21 cellular contexts compared by ENCODE assay signal in genomic region chr21:38495242-38495641, GRCh38. TPM values are rescaled to one million over a fixed set of nuclear protein-coding genes. Genes with fewer than 3 reads are reported as not detected.
DNase-seq lines count a peak whose midpoint lies in the region; ATAC-seq and TF ChIP-seq lines count a peak whose summit lies in the region.
"Had no signal": no experiment of that assay in that cellular context is flagged by ENCODE, and none has a peak within 500 bp of the region (broad histone marks: within the 10 kb centered on the region; RNA-seq: fewer than 3 reads in every experiment).

No MANE protein-coding gene starts in this region.

- H3K4me1 ChIP-seq in right cardiac atrium (ENCODE audit: control insufficient read depth, insufficient read depth, low read length) (peaks cover 6% of the 10 kb centered on the region), gastroesophageal sphincter (no peaks in the 10 kb centered on the region), parathyroid adenoma (no peaks in the 10 kb centered on the region), vagina (no peaks in the 10 kb centered on the region)

- ATAC-seq in right cardiac atrium (no peak), Right ventricle myocardium inferior (no peak), gastroesophageal sphincter (no peak), GM18870 (IDR thresholded peaks at IDR 0.05; ENCODE audit: unreplicated experiment) (no peak)
- no peak for ATAC-seq in stimulated activated naive CD8-positive, alpha-beta T cell treated with anti-CD3 and anti-CD28 coated beads, Interleukin-15, amount 100 ng/mL, for 72 hours
- ATAC-seq: HCT116 had no signal

- H2AFZ ChIP-seq in parathyroid adenoma, result no peak overlapping the region

- H3K4me3 Mint-ChIP-seq in stimulated activated naive CD8-positive, alpha-beta T cell treated with anti-CD3 and anti-CD28 coated beads, Interleukin-15, amount 100 ng/mL, for 72 hours, result no peak overlapping the region
- H3K4me3 Mint-ChIP-seq: CD4-positive, CD25-positive, alpha-beta regulatory T cell; T-helper 1 cell treated with Interleukin-12 subunit alpha and Interleukin-12 subunit beta and Interleukin-4 antibody, amounts not matched to agents 30 μg/mL and 1 μg/mL, for 36 hours had no signal

- peaks cover 5% of the 10 kb centered on the region for H3K4me1 Mint-ChIP-seq in stimulated activated naive CD8-positive, alpha-beta T cell treated with anti-CD3 and anti-CD28 coated beads, Interleukin-15, amount 100 ng/mL, for 72 hours
- H3K4me1 Mint-ChIP-seq: CD4-positive, CD25-positive, alpha-beta regulatory T cell had no signal

- H3K36me3 ChIP-seq in gastroesophageal sphincter (no peaks in the 10 kb centered on the region), parathyroid adenoma (ENCODE audit: control insufficient read depth, insufficient read depth, low read length) (no peaks in the 10 kb centered on the region), vagina (no peaks in the 10 kb centered on the region)

- H3K4me2 ChIP-seq in parathyroid adenoma (ENCODE audit: low read length), result no peak overlapping the region

- no peak for TF ChIP-seq POLR2A in gastroesophageal sphincter (IDR thresholded peaks at IDR 0.05)
- no peak for TF ChIP-seq POLR2A in vagina (IDR thresholded peaks at IDR 0.05)

- no peak for DNase-seq in right cardiac atrium
- no peak for DNase-seq in Right ventricle myocardium inferior (ENCODE audit: missing footprints)
- no peak for DNase-seq in vagina (ENCODE audit: extremely low spot score in 2 of 2)
- DNase-seq in stimulated activated naive CD8-positive, alpha-beta T cell treated with anti-CD3 and anti-CD28 coated beads, Interleukin-15, amount 100 ng/mL, for 72 hours, result no peak
- no peak for DNase-seq in mucosa of gallbladder (ENCODE audit: low spot score)
- DNase-seq: activated CD4-positive, alpha-beta T cell treated with anti-CD3 and anti-CD28 coated beads for 1 hour; caudate nucleus; CD4-positive, CD25-positive, alpha-beta regulatory T cell; effector CD8-positive, alpha-beta T cell; hypothalamus; mucosa of descending colon; NCI-H1105 treated with DMSO at 0.1 percent for 48 hours; NCI-H2171; NCI-H526 treated with DMSO at 0.1 percent for 48 hours; SIG-M5 had no signal

- intact Hi-C loops in right cardiac atrium (cut with DNase I), result no loop called here
- intact Hi-C loops in Right ventricle myocardium inferior (cut with DNase I), result loop anchor here (10.0 kb wide), 2 partner anchors 110 to 560 kb away; no protein-coding TSS in a partner anchor
- intact Hi-C loops in vagina (cut with DNase I), result no loop called here

- H3K79me2 ChIP-seq in parathyroid adenoma, result no peaks in the 10 kb centered on the region

- H3K9me3 Mint-ChIP-seq in stimulated activated naive CD8-positive, alpha-beta T cell treated with anti-CD3 and anti-CD28 coated beads, Interleukin-15, amount 100 ng/mL, for 72 hours, result no peaks in the 10 kb centered on the region
- H3K9me3 Mint-ChIP-seq: CD4-positive, CD25-positive, alpha-beta regulatory T cell; T-helper 1 cell treated with Interleukin-12 subunit alpha and Interleukin-12 subunit beta and Interleukin-4 antibody, amounts not matched to agents 30 μg/mL and 1 μg/mL, for 36 hours had no signal

- TF ChIP-seq EP300 in gastroesophageal sphincter (IDR thresholded peaks at IDR 0.05), result no peak

- H3K27ac ChIP-seq in right cardiac atrium (ENCODE audit: low read length), result no peak overlapping the region
- peak overlapping the region in 3 of 4 donors; percentile 13 to 73 (median 31) for H3K27ac ChIP-seq in gastroesophageal sphincter
- H3K27ac ChIP-seq in parathyroid adenoma, result peak overlapping the region; percentile 11
- peak overlapping the region; percentile 60 for H3K27ac ChIP-seq in vagina

- peaks cover 88% of the 10 kb centered on the region for H3K27me3 Mint-ChIP-seq in stimulated activated naive CD8-positive, alpha-beta T cell treated with anti-CD3 and anti-CD28 coated beads, Interleukin-15, amount 100 ng/mL, for 72 hours

- H3K9me3 ChIP-seq in right cardiac atrium (ENCODE audit: control insufficient read depth, low read length), result no peaks in the 10 kb centered on the region
- H3K9me3 ChIP-seq in gastroesophageal sphincter, result no peaks in the 10 kb centered on the region
- no peaks in the 10 kb centered on the region for H3K9me3 ChIP-seq in parathyroid adenoma (ENCODE audit: control insufficient read depth, low read length)
- no peaks in the 10 kb centered on the region for H3K9me3 ChIP-seq in vagina
- H3K9me3 ChIP-seq: mucosa of descending colon had no signal

- H3K27ac Mint-ChIP-seq in stimulated activated naive CD8-positive, alpha-beta T cell treated with anti-CD3 and anti-CD28 coated beads, Interleukin-15, amount 100 ng/mL, for 72 hours, result no peak overlapping the region
- H3K27ac Mint-ChIP-seq: CD4-positive, CD25-positive, alpha-beta regulatory T cell; T-helper 1 cell treated with Interleukin-12 subunit alpha and Interleukin-12 subunit beta and Interleukin-4 antibody, amounts not matched to agents 30 μg/mL and 1 μg/mL, for 36 hours had no signal

- no peak for TF ChIP-seq CTCF in gastroesophageal sphincter (IDR thresholded peaks at IDR 0.05)
- TF ChIP-seq CTCF in parathyroid adenoma (IDR thresholded peaks at IDR 0.05), result no peak
- no peak for TF ChIP-seq CTCF in vagina (IDR thresholded peaks at IDR 0.05)

- 52% methylated on average over 5 of the region's 5 CpGs for WGBS in right cardiac atrium
- WGBS in gastroesophageal sphincter (ENCODE audit: low coverage in 1 of 2), 2 donors, result 52 to 66% methylated on average over 5 of the region's 5 CpGs

- H3K9ac ChIP-seq in parathyroid adenoma, result no peak overlapping the region

- H3K4me3 ChIP-seq in right cardiac atrium (ENCODE audit: low read length), result peak overlapping the region; percentile 86
- H3K4me3 ChIP-seq in gastroesophageal sphincter, result peak overlapping the region; percentile 10 to 43
- peak overlapping the region; percentile 48 for H3K4me3 ChIP-seq in parathyroid adenoma (ENCODE audit: low read depth, low read length)
- peak overlapping the region in 1 of 2 donors; percentile 35 for H3K4me3 ChIP-seq in vagina
- H3K4me3 ChIP-seq: mucosa of descending colon had no signal

- no peaks in the 10 kb centered on the region for H3K27me3 ChIP-seq in right cardiac atrium (ENCODE audit: control insufficient read depth, insufficient read depth)
- H3K27me3 ChIP-seq in gastroesophageal sphincter, result no peaks in the 10 kb centered on the region
- H3K27me3 ChIP-seq in parathyroid adenoma (ENCODE audit: control insufficient read depth, insufficient read depth, low read length), result no peaks in the 10 kb centered on the region
- H3K27me3 ChIP-seq in vagina, result no peaks in the 10 kb centered on the region

RNA-seq across cellular contexts. Expression of gene ERG, which starts 3.0 kb away (rescaled TPM):
- total RNA-seq in right cardiac atrium, result 10 to 100 TPM; 10.7 to 20.1 (median 17.9) TPM
- polyA plus RNA-seq in right cardiac atrium, result 6.6 TPM
- total RNA-seq in Right ventricle myocardium inferior, result 18.1 TPM
- total RNA-seq in gastroesophageal sphincter, result 10 to 100 TPM in 3 of 4 donors, 1 to 10 TPM in 1; 3.3 to 12.4 (median 10.9) TPM
- total RNA-seq in vagina, result 20.9 TPM
- total RNA-seq in mucosa of gallbladder, result 10.0 TPM
- total RNA-seq: LHCN-M2 had no signal
- polyA plus RNA-seq: CD4-positive, CD25-positive, alpha-beta regulatory T cell had no signal
